Comparison of ENCODE assay signal across 11 cellular contexts in genomic region chrX:15946783-15947550, GRCh38.
DNase-seq lines count a peak whose midpoint lies in the region; ATAC-seq and TF ChIP-seq lines count a peak whose summit lies in the region.
"Had no signal": no experiment of that assay in that cellular context is flagged by ENCODE, and none has a peak within 500 bp of the region (broad histone marks: within the 10 kb centered on the region; RNA-seq: fewer than 3 reads in every experiment).

No MANE protein-coding gene starts in this region.

- H3K9me3 ChIP-seq in tibial artery (no peaks in the 10 kb centered on the region), Peyer's patch (no peaks in the 10 kb centered on the region)

- intact Hi-C loops in tibial artery (cut with DNase I; ENCODE audit: low total_unique reads) = no loop called here

- H3K27ac ChIP-seq in brain microvascular endothelial cell (peak overlapping the region; percentile 19), tibial artery (no peak overlapping the region), Peyer's patch (no peak overlapping the region)

- in situ Hi-C loops in brain microvascular endothelial cell (cut with HindIII; ENCODE audit: low pct_ligation_motif_present, low sequenced_read_pairs) = no loop called here

- H3K27me3 ChIP-seq in brain microvascular endothelial cell (replicated peaks) = no peaks in the 10 kb centered on the region
- H3K27me3 ChIP-seq in tibial artery = no peaks in the 10 kb centered on the region
- H3K27me3 ChIP-seq in Peyer's patch = no peaks in the 10 kb centered on the region

- no peak for TF ChIP-seq POLR2A in Peyer's patch (IDR thresholded peaks at IDR 0.05)

- peak; percentile 77 for DNase-seq in ELF-1 (ENCODE audit: low read depth, low spot score)
- DNase-seq in LoVo (ENCODE audit: low spot score) = peak; percentile 4
- DNase-seq in brain microvascular endothelial cell = peak; percentile 67
- peak; percentile 63 for DNase-seq in myocyte (ENCODE audit: low read depth)
- no peak for DNase-seq in NCI-H748 (lab: John Stamatoyannopoulos, UW; ENCODE audit: unreplicated experiment)
- DNase-seq in tibial artery = no peak
- DNase-seq in Peyer's patch = no peak
- DNase-seq: activated naive CD8-positive, alpha-beta T cell treated with anti-CD3 and anti-CD28 coated beads, Interleukin-2, amount 10 ng/mL, durations not matched to agents 7 days and 5 days; retina; T-helper 1 cell had no signal

- no peak overlapping the region for H3K4me3 ChIP-seq in brain microvascular endothelial cell (ENCODE audit: low read depth, low read length)
- H3K4me3 ChIP-seq in tibial artery = no peak overlapping the region
- no peak overlapping the region for H3K4me3 ChIP-seq in Peyer's patch

- no peak for TF ChIP-seq CTCF in brain microvascular endothelial cell (IDR thresholded peaks at IDR 0.05; ENCODE audit: low read depth, low read length, missing control alignments)
- no peak for TF ChIP-seq CTCF in tibial artery (IDR thresholded peaks at IDR 0.05)
- TF ChIP-seq CTCF in Peyer's patch (IDR thresholded peaks at IDR 0.05) = no peak

- H3K4me1 ChIP-seq in tibial artery (no peaks in the 10 kb centered on the region), Peyer's patch (no peaks in the 10 kb centered on the region)

- H3K36me3 ChIP-seq in brain microvascular endothelial cell (replicated peaks) (no peaks in the 10 kb centered on the region), tibial artery (no peaks in the 10 kb centered on the region), Peyer's patch (no peaks in the 10 kb centered on the region)

- ATAC-seq in GM18870 (IDR thresholded peaks at IDR 0.05; ENCODE audit: unreplicated experiment) = no peak

Comparison
In these comparisons a context has a peak if more than half of its experiments do, and no peak if none do; other contexts are left out.
1. DNase-seq: peak in ELF-1 (single experiment), LoVo (single experiment), brain microvascular endothelial cell (single experiment) and myocyte (single experiment); none in NCI-H748 (single experiment), tibial artery (0 of 2) and Peyer's patch (0 of 3).